ENCODE assay signal across 5 cellular contexts in genomic region chr2:98988695-98989094, GRCh38. TPM values are rescaled to one million over a fixed set of nuclear protein-coding genes. Genes with fewer than 3 reads are reported as not detected.
"Had no signal": no experiment of that assay in that cellular context is flagged by ENCODE, and none has a peak within 500 bp of the region (broad histone marks: within the 10 kb centered on the region; RNA-seq: fewer than 3 reads in every experiment).

No MANE protein-coding gene starts in this region.

RNA-seq across cellular contexts. Expression of gene CRACDL, which starts 52.7 kb away (rescaled TPM):
- total RNA-seq: PC-3, RPMI7951, SJCRH30, SJSA1 had no signal
- polyA plus RNA-seq: SK-N-SH had no signal
